Comparison of ENCODE assay signal across 14 cellular contexts in the genomic region with DNA sequence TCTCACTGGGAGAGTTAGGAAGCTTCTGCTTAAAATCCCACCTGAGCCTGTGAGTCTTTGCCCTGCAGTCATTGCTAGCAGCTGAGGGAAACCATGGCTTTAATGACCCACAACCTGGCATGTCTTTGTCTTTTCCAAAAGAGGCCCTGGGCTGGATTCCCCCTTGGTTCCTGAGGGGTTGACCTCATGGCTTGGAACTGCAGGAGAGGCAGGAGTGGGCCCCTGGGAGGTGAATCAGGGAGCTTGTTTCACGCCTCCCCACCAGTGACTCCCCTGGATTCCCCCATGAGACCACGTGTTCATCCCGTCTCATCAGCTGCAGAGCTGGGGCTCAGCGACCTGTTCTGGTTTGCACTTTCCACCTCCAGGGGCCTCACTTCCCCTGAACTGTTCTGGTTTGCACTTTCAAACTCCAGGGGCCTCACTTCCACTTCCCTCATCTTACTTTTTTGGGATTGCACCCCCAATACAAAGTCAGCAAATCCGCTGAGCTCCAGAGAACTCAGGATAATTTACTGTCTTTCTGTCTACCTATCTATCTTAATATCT. TPM values are rescaled to one million over a fixed set of nuclear protein-coding genes. Genes with fewer than 3 reads are reported as not detected.
DNase-seq lines count a peak whose midpoint lies in the region; ATAC-seq, FAIRE-seq and TF ChIP-seq lines count a peak whose summit lies in the region.
"Had no signal": no experiment of that assay in that cellular context is flagged by ENCODE, and none has a peak within 500 bp of the region (broad histone marks: within the 10 kb centered on the region; RNA-seq: fewer than 3 reads in every experiment).

No MANE protein-coding gene starts in this region.

- H3K4me1 ChIP-seq in GM12878 (ENCODE audit: control insufficient read depth, insufficient read depth, low read length) (peaks cover 4% of the 10 kb centered on the region), spleen (peaks cover 0 to 13% (median 9%) of the 10 kb centered on the region in 6 donors)

- H3K9ac ChIP-seq in GM12878 (ENCODE audit: control insufficient read depth, insufficient read depth, low read length), result no peak overlapping the region

- H3K27ac Mint-ChIP-seq in activated CD4-positive, alpha-beta memory T cell treated with anti-CD3 and anti-CD28 coated beads, Interleukin-2, amount 10 ng/mL, durations not matched to agents 7 days and 5 days, result no peak overlapping the region
- no peak overlapping the region for H3K27ac Mint-ChIP-seq in activated T-cell treated with anti-CD3 and anti-CD28 coated beads, Interleukin-2, amount 50 U/mL, for 72 hours

- RAD21 ChIA-PET in GM12878 (lab: Charles Lee; ENCODE audit: unreplicated experiment), result interaction anchor here (1.0 kb wide), 1 partner anchor 22 kb away, joined by 3 read pairs; no protein-coding TSS in a partner anchor

- H3K4me3 Mint-ChIP-seq in activated CD4-positive, alpha-beta memory T cell treated with anti-CD3 and anti-CD28 coated beads, Interleukin-2, amount 10 ng/mL, durations not matched to agents 7 days and 5 days, result no peak overlapping the region
- no peak overlapping the region for H3K4me3 Mint-ChIP-seq in activated T-cell treated with anti-CD3 and anti-CD28 coated beads, Interleukin-2, amount 50 U/mL, for 72 hours

- H3K36me3 Mint-ChIP-seq in activated CD4-positive, alpha-beta memory T cell treated with anti-CD3 and anti-CD28 coated beads, Interleukin-2, amount 10 ng/mL, durations not matched to agents 7 days and 5 days (ENCODE audit: low read depth), result no peaks in the 10 kb centered on the region
- H3K36me3 Mint-ChIP-seq in activated T-cell treated with anti-CD3 and anti-CD28 coated beads, Interleukin-2, amount 50 U/mL, for 72 hours (ENCODE audit: insufficient read depth in 2 of 2), result no peaks in the 10 kb centered on the region

- POLR2A ChIA-PET in GM12878 (lab: Charles Lee), result no interaction called here
- POLR2A ChIA-PET in activated CD4-positive, alpha-beta memory T cell treated with anti-CD3 and anti-CD28 coated beads, Interleukin-2, amount 10 ng/mL, durations not matched to agents 7 days and 5 days (lab: Charles Lee), result no interaction called here

- H3K4me2 ChIP-seq in GM12878 (ENCODE audit: control insufficient read depth, insufficient read depth), result no peak overlapping the region

- CTCF ChIA-PET in GM12878 (lab: Yijun Ruan, JAX), result interaction anchor here (1.6 kb wide), 1 partner anchor 20 kb away, joined by 4 read pairs; no protein-coding TSS in a partner anchor
- CTCF ChIA-PET in activated CD4-positive, alpha-beta memory T cell treated with anti-CD3 and anti-CD28 coated beads, Interleukin-2, amount 10 ng/mL, durations not matched to agents 7 days and 5 days (lab: Charles Lee), result interaction anchor here (1.1 kb wide), 1 partner anchor 10 kb away, joined by 3 read pairs; no protein-coding TSS in a partner anchor

- no TSS peak for BruUV-seq in GM12878 (replicated peaks; lab: Mats Ljungman, UMichigan)

- TF ChIP-seq CTCF in GM13976 (IDR thresholded peaks at IDR 0.05; ENCODE audit: borderline replicate concordance, control extremely low read depth, extremely low read depth, insufficient read depth, missing control alignments), result no peak
- peak in 2 of 3 experiments; percentile 3 to 13; a peak in 2 of 6 replicates for TF ChIP-seq CTCF in GM12878 (IDR thresholded peaks at IDR 0.05 in 2 of 3, conservative IDR thresholded peaks at IDR 0.05 in 1 of 3; ENCODE audit: control insufficient read depth in 2 of 3, extremely low read depth in 1 of 3, insufficient read depth in 1 of 3, low read depth in 3 of 3, low read length in 3 of 3)
- TF ChIP-seq CTCF in spleen (IDR thresholded peaks at IDR 0.05 in 8 of 11, conservative IDR thresholded peaks at IDR 0.05 in 3 of 11), result no peak

- H3K79me2 ChIP-seq in GM12878 (ENCODE audit: control insufficient read depth, insufficient read depth, low read length), result no peaks in the 10 kb centered on the region

- H3K9me3 Mint-ChIP-seq in activated CD4-positive, alpha-beta memory T cell treated with anti-CD3 and anti-CD28 coated beads, Interleukin-2, amount 10 ng/mL, durations not matched to agents 7 days and 5 days, result no peaks in the 10 kb centered on the region
- H3K9me3 Mint-ChIP-seq in activated T-cell treated with anti-CD3 and anti-CD28 coated beads, Interleukin-2, amount 50 U/mL, for 72 hours, result no peaks in the 10 kb centered on the region

- in situ Hi-C loops in GM13976 (cut with MboI; ENCODE audit: low sequenced_read_pairs, unreplicated experiment) (no loop called here), GM12878 (cut with MboI) (no loop called here)

- TF ChIP-seq POLR2A in GM12878 (IDR thresholded peaks at IDR 0.05; ENCODE audit: low read depth, low read length), result no peak
- no peak for TF ChIP-seq POLR2A in spleen (IDR thresholded peaks at IDR 0.05)

- no peaks in the 10 kb centered on the region for H3K27me3 ChIP-seq in GM12878 (replicated peaks in 1 of 2; ENCODE audit: control insufficient read depth in 2 of 2, insufficient read depth in 2 of 2, low read length in 1 of 2)
- peaks cover 0 to 59% (median 15%) of the 10 kb centered on the region in 7 donors for H3K27me3 ChIP-seq in spleen (replicated peaks in 1 of 7)

- no peaks in the 10 kb centered on the region for H4K20me1 ChIP-seq in GM12878 (ENCODE audit: control insufficient read depth, insufficient read depth)

- peaks cover 11% of the 10 kb centered on the region for H3K27me3 Mint-ChIP-seq in activated CD4-positive, alpha-beta memory T cell treated with anti-CD3 and anti-CD28 coated beads, Interleukin-2, amount 10 ng/mL, durations not matched to agents 7 days and 5 days
- H3K27me3 Mint-ChIP-seq in activated T-cell treated with anti-CD3 and anti-CD28 coated beads, Interleukin-2, amount 50 U/mL, for 72 hours (ENCODE audit: low read depth), result peaks cover 11% of the 10 kb centered on the region

- no peaks in the 10 kb centered on the region for H3K9me3 ChIP-seq in GM12878 (replicated peaks; ENCODE audit: control insufficient read depth, insufficient read depth, low read length)
- H3K9me3 ChIP-seq in spleen, result no peaks in the 10 kb centered on the region

- no peak for TF ChIP-seq EP300 in GM12878 (IDR thresholded peaks at IDR 0.05; ENCODE audit: borderline replicate concordance in 1 of 2, control insufficient read depth in 1 of 2, low read depth in 2 of 2, low read length in 2 of 2)

- H3K4me1 Mint-ChIP-seq in activated CD4-positive, alpha-beta memory T cell treated with anti-CD3 and anti-CD28 coated beads, Interleukin-2, amount 10 ng/mL, durations not matched to agents 7 days and 5 days, result peaks cover 6% of the 10 kb centered on the region
- H3K4me1 Mint-ChIP-seq in activated T-cell treated with anti-CD3 and anti-CD28 coated beads, Interleukin-2, amount 50 U/mL, for 72 hours (ENCODE audit: low read depth), result peaks cover 17% of the 10 kb centered on the region

- DNase-seq in GM13976 (ENCODE audit: low spot score) (peak; percentile 49), GM12878 (ENCODE audit: low read depth, low spot score) (no peak), spleen (no peak)
- DNase-seq in activated CD4-positive, alpha-beta memory T cell treated with anti-CD3 and anti-CD28 coated beads, Interleukin-2, amount 10 ng/mL, durations not matched to agents 7 days and 5 days, result no peak
- no peak for DNase-seq in activated T-cell treated with anti-CD3 and anti-CD28 coated beads, Interleukin-2, amount 50 U/mL, for 72 hours
- DNase-seq: activated naive CD4-positive, alpha-beta T cell treated with Interleukin-2 at 50 U/mL for 16 hours; AML-193; central memory CD4-positive, alpha-beta T cell; EL; erythroblast; Kasumi-1 had no signal

- H2AFZ ChIP-seq in GM12878 (ENCODE audit: control insufficient read depth, low read depth, low read length), result no peak overlapping the region

- intact Hi-C loops in GM12878 (cut with micrococcal nuclease; ENCODE audit: unreplicated experiment), result no loop called here
- intact Hi-C loops in spleen (cut with DNase I; ENCODE audit: low total_unique reads), result no loop called here

- H3K27ac ChIP-seq in GM12878 (ENCODE audit: control insufficient read depth, insufficient read depth) (no peak overlapping the region), spleen (no peak overlapping the region)

- no peak for TF ChIP-seq RAD21 in GM12878 (IDR thresholded peaks at IDR 0.05; ENCODE audit: insufficient read depth, low read depth, low read length)

- FAIRE-seq in GM12878 (lab: Jason Lieb, UNC), result no peak

- H3K36me3 ChIP-seq in GM12878 (ENCODE audit: control insufficient read depth in 2 of 2, insufficient read depth in 2 of 2, low read length in 1 of 2) (no peaks in the 10 kb centered on the region; a peak in 1 of 4 replicates), spleen (no peaks in the 10 kb centered on the region)

- peak; percentile 61 for ATAC-seq in GM21381 (IDR thresholded peaks at IDR 0.05; ENCODE audit: unreplicated experiment)
- ATAC-seq in HG03045 (IDR thresholded peaks at IDR 0.05; ENCODE audit: unreplicated experiment), result peak; percentile 56
- ATAC-seq in GM12878, result peak; percentile 80
- ATAC-seq in GM19023 (IDR thresholded peaks at IDR 0.05; ENCODE audit: unreplicated experiment), result no peak
- ATAC-seq in activated T-cell treated with anti-CD3 and anti-CD28 coated beads, Interleukin-2, amount 50 U/mL, for 72 hours (replicated peaks in 1 of 2), result no peak

- WGBS in GM12878 (ENCODE audit: insufficient coverage, insufficient replicate concordance, low lambda C conversion rate, missing lambda C conversion rate), result 0% methylated on average over 5 of the region's 5 CpGs
- 32 to 43% (median 32%) methylated on average over 5 of the region's 5 CpGs for WGBS in spleen, 5 donors

- SMC1A ChIA-PET in GM12878 (lab: Charles Lee; ENCODE audit: uncharacterized antibody, unreplicated experiment), result interaction anchor here (1.1 to 2.0 kb wide), 3 partner anchors 9 to 25 kb away, joined by 3 to 5 read pairs (median 3); no protein-coding TSS in a partner anchor

- H3K4me3 ChIP-seq in GM12878, result no peak overlapping the region
- H3K4me3 ChIP-seq in spleen, result no peak overlapping the region

RNA-seq across cellular contexts. Expression of a gene that starts 58.5 kb away (rescaled TPM):
- 30.6 and 33.9 TPM in 2 replicates for total RNA-seq in GM12878 (2013; cell fraction: nucleolus; rRNA removed)
- total RNA-seq in GM12878 (2014; rRNA removed) (11.2 and 12.7 TPM in 2 replicates), GM12878 (2014; rRNA removed; fragmentation: Illumina TruSeq; extraction: Trizol) (17.6 and 21.8 TPM in 2 replicates), GM12878 (2021) (22.3 and 23.7 TPM in 2 replicates), spleen (10 to 100 TPM; 20.0 to 28.5 (median 22.2) TPM)
- polyA plus RNA-seq in GM12878 (2011; ENCODE audit: low read depth), result 17.2 TPM
- polyA plus RNA-seq in GM12878 (2011; rRNA removed) (33.8 and 44.1 TPM in 2 replicates), GM12878 (2014; fragmentation: Illumina TruSeq; extraction: Trizol) (20.1 and 25.2 TPM in 2 replicates), GM12878 (2014; fragmentation: Nextera tagmentation; extraction: Ambion mirVana) (10 to 100 TPM; 52.0 to 56.3 TPM), GM12878 (2014; rRNA removed) (14.5 and 14.9 TPM in 2 replicates), GM12878 (2016; fragmentation: Nextera tagmentation; extraction: Ambion mirVana) (10 to 100 TPM; 26.8 to 27.0 TPM), spleen (10 to 100 TPM; 20.2 to 29.3 (median 23.0) TPM)
- polyA plus RNA-seq in GM12878 (2011; cell fraction: cytosol; rRNA removed), result 20.6 and 21.7 TPM in 2 replicates
- 43.3 and 44.0 TPM in 2 replicates for polyA plus RNA-seq in GM12878 (2011; cell fraction: nucleus; rRNA removed)
- polyA plus RNA-seq in GM12878 (2012), result 22.5 and 24.7 TPM in 2 replicates
- polyA minus RNA-seq in GM12878 (2011; rRNA and poly(A)+ RNA removed), result 15.7 and 21.1 TPM in 2 replicates
- 4.6 and 5.1 TPM in 2 replicates for polyA minus RNA-seq in GM12878 (2011; cell fraction: cytosol; rRNA and poly(A)+ RNA removed)
- 14.6 and 25.4 TPM in 2 replicates for polyA minus RNA-seq in GM12878 (2011; cell fraction: nucleus; rRNA and poly(A)+ RNA removed)
- total RNA-seq in activated CD4-positive, alpha-beta memory T cell treated with anti-CD3 and anti-CD28 coated beads, Interleukin-2, amount 10 ng/mL, durations not matched to agents 7 days and 5 days, result 10 to 100 TPM; 26.3 to 28.3 TPM
- total RNA-seq in activated T-cell treated with anti-CD3 and anti-CD28 coated beads, Interleukin-2, amount 50 U/mL, for 72 hours, result 10 to 100 TPM; 32.5 to 33.4 TPM

Comparison
In these comparisons a context has a peak if more than half of its experiments do, and no peak if none do; other contexts are left out.
1. CTCF ChIP-seq: peak in GM12878 (2 of 3); none in GM13976 (single experiment) and spleen (0 of 11).
2. ATAC-seq: peak in GM21381 (single experiment), HG03045 (single experiment) and GM12878 (single experiment); none in GM19023 (single experiment) and activated T-cell treated with anti-CD3 and anti-CD28 coated beads, Interleukin-2, amount 50 U/mL, for 72 hours (0 of 2).